ENCODE assay signal across 15 cellular contexts in the genomic region with DNA sequence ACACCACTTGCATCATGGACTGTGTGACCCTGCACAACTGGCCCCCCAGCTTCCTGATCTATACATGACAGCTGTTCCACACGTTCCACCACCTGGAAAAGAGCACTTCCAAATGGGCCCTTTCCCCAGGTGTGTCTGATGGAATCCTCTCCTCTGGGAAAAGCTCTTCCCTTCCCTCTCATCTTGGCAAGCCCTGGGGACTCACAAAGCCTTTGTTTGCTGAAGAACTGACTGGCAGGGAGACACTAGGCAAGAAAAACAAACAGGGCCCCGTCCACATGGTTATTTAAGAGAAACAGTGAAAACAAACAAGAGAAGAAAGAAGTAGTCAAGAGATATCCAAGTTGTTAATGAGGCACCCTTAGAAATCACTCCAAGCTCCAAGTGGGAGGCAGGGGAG.
"Had no signal": no experiment of that assay in that cellular context is flagged by ENCODE, and none has a peak within 500 bp of the region (broad histone marks: within the 10 kb centered on the region; RNA-seq: fewer than 3 reads in every experiment).

No MANE protein-coding gene starts in this region.

- H3K9ac ChIP-seq: parathyroid adenoma had no signal

- ATAC-seq: activated CD8-positive, alpha-beta T cell treated with anti-CD3 and anti-CD28 coated beads for 36 hours; activated naive CD8-positive, alpha-beta T cell treated with anti-CD3 and anti-CD28 coated beads, Interleukin-2, amount 50 U/mL, for 24 hours; foreskin keratinocyte; left ventricle myocardium superior had no signal

- H3K79me2 ChIP-seq: parathyroid adenoma had no signal

- H3K9me3 ChIP-seq: esophagus squamous epithelium, tibial artery, vagina had no signal

- H3K27ac ChIP-seq: esophagus squamous epithelium, foreskin keratinocyte, parathyroid adenoma, tibial artery, vagina, WERI-Rb-1 had no signal

- H2AFZ ChIP-seq: parathyroid adenoma had no signal

- H3K4me2 ChIP-seq: smooth muscle cell had no signal

- H3K4me3 ChIP-seq: esophagus squamous epithelium, smooth muscle cell, tibial artery, vagina had no signal

- H3K36me3 ChIP-seq: esophagus squamous epithelium, tibial artery, vagina, WERI-Rb-1 had no signal

- H3K4me1 ChIP-seq: esophagus squamous epithelium, foreskin keratinocyte, parathyroid adenoma, vagina had no signal

- DNase-seq: activated CD4-positive, alpha-beta T cell treated with anti-CD3 and anti-CD28 coated beads for 4 hours; activated CD8-positive, alpha-beta memory T cell treated with anti-CD3 and anti-CD28 coated beads, Interleukin-2, amount 50 U/mL, for 4 hours; activated CD8-positive, alpha-beta T cell treated with anti-CD3 and anti-CD28 coated beads for 36 hours; activated naive CD4-positive, alpha-beta T cell treated with Interleukin-2 at 50 U/mL for 16 hours; activated naive CD8-positive, alpha-beta T cell treated with anti-CD3 and anti-CD28 coated beads, Interleukin-2, amount 50 U/mL, for 24 hours; esophagus squamous epithelium; foreskin keratinocyte; left ventricle myocardium superior; mesenchymal stem cell; T1000; WERI-Rb-1 had no signal

- H3K27me3 ChIP-seq: esophagus squamous epithelium, foreskin keratinocyte, tibial artery, vagina had no signal
